Comparison of ENCODE assay signal across 14 cellular contexts in genomic region chr18:63192171-63192884, GRCh38.
DNase-seq lines count a peak whose midpoint lies in the region; ATAC-seq lines count a peak whose summit lies in the region.
"Had no signal": no experiment of that assay in that cellular context is flagged by ENCODE, and none has a peak within 500 bp of the region (broad histone marks: within the 10 kb centered on the region; RNA-seq: fewer than 3 reads in every experiment).

No MANE protein-coding gene starts in this region.

- peaks cover 58% of the 10 kb centered on the region for H3K4me1 Mint-ChIP-seq in stimulated activated naive CD8-positive, alpha-beta T cell treated with anti-CD3 and anti-CD28 coated beads, Interleukin-15, Interleukin-2, amounts not matched to agents 100 ng/mL and 50 ng/mL, for 24 hours (ENCODE audit: low read depth)
- H3K4me1 Mint-ChIP-seq: H9 had no signal

- no peaks in the 10 kb centered on the region for H3K27me3 Mint-ChIP-seq in stimulated activated naive CD8-positive, alpha-beta T cell treated with anti-CD3 and anti-CD28 coated beads, Interleukin-15, Interleukin-2, amounts not matched to agents 100 ng/mL and 50 ng/mL, for 24 hours
- H3K27me3 Mint-ChIP-seq: stimulated activated naive CD8-positive, alpha-beta T cell treated with anti-CD3 and anti-CD28 coated beads, Interleukin-15, amount 100 ng/mL, for 72 hours had no signal

- no peak for DNase-seq in stimulated activated naive CD8-positive, alpha-beta T cell treated with anti-CD3 and anti-CD28 coated beads, Interleukin-15, Interleukin-2, amounts not matched to agents 100 U/mL and 50 U/mL, for 24 hours
- DNase-seq in UCSD-AML1 (lab: John Stamatoyannopoulos, UW; ENCODE audit: unreplicated experiment) (peak; percentile 14), HPDE6-E6E7 (ENCODE audit: extremely low spot score) (no peak), left lobe of liver (ENCODE audit: low spot score) (no peak)
- DNase-seq: activated CD4-positive, CD25-positive, alpha-beta regulatory T cell; cerebellar nuclear complex; H9; hypothalamus; NCI-H2081 treated with DMSO at 0.1 percent for 48 hours; stimulated activated naive CD8-positive, alpha-beta T cell treated with anti-CD3 and anti-CD28 coated beads, Interleukin-15, amount 100 ng/mL, for 72 hours had no signal

- no peak for ATAC-seq in stimulated activated naive CD8-positive, alpha-beta T cell treated with anti-CD3 and anti-CD28 coated beads, Interleukin-15, Interleukin-2, amounts not matched to agents 100 U/mL and 50 U/mL, for 24 hours
- ATAC-seq in HG03108 (IDR thresholded peaks at IDR 0.05; ENCODE audit: unreplicated experiment) (peak; percentile 11), GM19455 (IDR thresholded peaks at IDR 0.05; ENCODE audit: unreplicated experiment) (no peak), GM21526 (IDR thresholded peaks at IDR 0.05; ENCODE audit: low FRiP score, unreplicated experiment) (no peak), left lobe of liver (no peak)
- ATAC-seq: stimulated activated naive CD8-positive, alpha-beta T cell treated with anti-CD3 and anti-CD28 coated beads, Interleukin-15, amount 100 ng/mL, for 72 hours had no signal

- H3K36me3 Mint-ChIP-seq in stimulated activated naive CD8-positive, alpha-beta T cell treated with anti-CD3 and anti-CD28 coated beads, Interleukin-15, Interleukin-2, amounts not matched to agents 100 ng/mL and 50 ng/mL, for 24 hours (ENCODE audit: low read depth) = peaks cover 17% of the 10 kb centered on the region

- peak overlapping the region; percentile 87 for H3K27ac Mint-ChIP-seq in stimulated activated naive CD8-positive, alpha-beta T cell treated with anti-CD3 and anti-CD28 coated beads, Interleukin-15, Interleukin-2, amounts not matched to agents 100 ng/mL and 50 ng/mL, for 24 hours
- H3K27ac Mint-ChIP-seq: H9 had no signal

- no peaks in the 10 kb centered on the region for H3K9me3 Mint-ChIP-seq in stimulated activated naive CD8-positive, alpha-beta T cell treated with anti-CD3 and anti-CD28 coated beads, Interleukin-15, Interleukin-2, amounts not matched to agents 100 ng/mL and 50 ng/mL, for 24 hours
- H3K9me3 Mint-ChIP-seq: H9 had no signal

- H3K4me3 Mint-ChIP-seq in stimulated activated naive CD8-positive, alpha-beta T cell treated with anti-CD3 and anti-CD28 coated beads, Interleukin-15, Interleukin-2, amounts not matched to agents 100 ng/mL and 50 ng/mL, for 24 hours = peak overlapping the region; percentile 36
- H3K4me3 Mint-ChIP-seq: H9 had no signal
